Comparison of ENCODE assay signal across 7 cellular contexts in the genomic region with DNA sequence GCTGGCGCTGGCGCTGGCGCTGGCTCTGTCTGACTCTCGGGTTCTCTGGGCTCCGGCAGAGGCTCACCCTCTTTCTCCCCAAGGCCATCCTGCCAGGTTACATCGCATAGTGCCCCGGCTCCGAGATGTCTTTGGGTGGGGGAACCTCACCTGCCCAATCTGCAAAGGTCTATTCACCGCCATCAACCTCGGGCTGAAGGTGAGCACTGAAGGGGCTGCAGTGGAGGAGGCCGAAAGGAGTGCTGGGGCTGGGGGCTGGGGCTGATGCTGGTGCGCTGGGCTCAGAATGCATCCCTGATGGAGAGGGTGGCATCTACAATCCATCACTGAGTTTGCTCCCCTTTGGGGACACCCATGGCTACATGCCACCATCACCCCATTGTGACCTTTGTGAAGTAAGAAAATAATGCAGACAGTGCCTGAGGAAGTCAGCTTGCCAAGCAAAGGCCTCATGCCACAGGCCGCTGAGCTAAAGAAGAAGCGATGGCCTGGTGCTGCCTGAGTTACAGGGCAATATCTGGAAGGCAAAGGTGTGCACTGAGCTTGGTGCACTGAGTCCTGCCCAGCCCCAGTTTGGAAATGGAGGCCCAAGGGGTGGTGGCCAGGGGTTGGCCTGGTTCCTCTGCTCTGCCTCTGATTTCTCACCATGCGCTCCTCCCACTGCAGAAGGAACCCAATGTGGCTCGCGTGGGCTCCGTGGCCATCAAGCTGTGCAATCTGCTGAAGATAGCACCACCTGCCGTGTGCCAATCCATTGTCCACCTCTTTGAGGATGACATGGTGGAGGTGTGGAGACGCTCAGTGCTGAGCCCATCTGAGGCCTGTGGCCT. TPM values are rescaled to one million over a fixed set of nuclear protein-coding genes. Genes with fewer than 3 reads are reported as not detected.
DNase-seq lines count a peak whose midpoint lies in the region; ATAC-seq and TF ChIP-seq lines count a peak whose summit lies in the region.

No MANE protein-coding gene starts in this region.

- no peak for TF ChIP-seq EP300 in stomach (IDR thresholded peaks at IDR 0.05)

- H3K27me3 ChIP-seq in iPS-15b (ENCODE audit: control insufficient read depth, insufficient read depth, low read length): peaks cover 6% of the 10 kb centered on the region
- H3K27me3 ChIP-seq in stomach: no peaks in the 10 kb centered on the region

- intact Hi-C loops in activated CD8-positive, alpha-beta T cell treated with anti-CD3 and anti-CD28 coated beads for 36 hours (cut with micrococcal nuclease): loop anchor here (10.0 kb wide), 1 partner anchor 214 kb away; the partner anchor contains the start of genes ILK and RRP8
- intact Hi-C loops in stomach (cut with DNase I; ENCODE audit: low total_unique reads): no loop called here

- H3K4me1 ChIP-seq in iPS-15b (ENCODE audit: control insufficient read depth, insufficient read depth, low read length): no peaks in the 10 kb centered on the region
- H3K4me1 ChIP-seq in stomach: peaks cover 28 to 50% (median 37%) of the 10 kb centered on the region in 4 donors

- no peaks in the 10 kb centered on the region for H3K36me3 ChIP-seq in iPS-15b (ENCODE audit: control insufficient read depth, insufficient read depth, low read length)
- peaks cover 3 to 29% (median 25%) of the 10 kb centered on the region in 4 donors for H3K36me3 ChIP-seq in stomach

- H3K36me3 Mint-ChIP-seq in HFFc6 (ENCODE audit: low read depth): peaks cover 5% of the 10 kb centered on the region
- peaks cover 7% of the 10 kb centered on the region for H3K36me3 Mint-ChIP-seq in activated CD8-positive, alpha-beta T cell treated with anti-CD3 and anti-CD28 coated beads for 36 hours (ENCODE audit: low read depth)

- peak overlapping the region; percentile 67 for H3K4me3 ChIP-seq in iPS-15b (ENCODE audit: low read depth, low read length)
- H3K4me3 ChIP-seq in stomach: peak overlapping the region; percentile 72 to 84 (median 76)

- peaks cover 47% of the 10 kb centered on the region for H3K4me1 Mint-ChIP-seq in HFFc6 (ENCODE audit: low read depth)
- H3K4me1 Mint-ChIP-seq in activated CD8-positive, alpha-beta T cell treated with anti-CD3 and anti-CD28 coated beads for 36 hours (ENCODE audit: low read depth): peaks cover 37% of the 10 kb centered on the region

- no peaks in the 10 kb centered on the region for H3K9me3 Mint-ChIP-seq in HFFc6
- H3K9me3 Mint-ChIP-seq in activated CD8-positive, alpha-beta T cell treated with anti-CD3 and anti-CD28 coated beads for 36 hours: no peaks in the 10 kb centered on the region

- WGBS in stomach, 5 donors: 36 to 46% (median 37%) methylated on average over 17 to 20 of the region's 20 CpGs

- no peak for DNase-seq in HFFc6
- DNase-seq in activated CD8-positive, alpha-beta T cell treated with anti-CD3 and anti-CD28 coated beads for 36 hours: peak; percentile 32
- no peak for DNase-seq in stomach
- no peak for DNase-seq in HCEC 1CT
- no peak for DNase-seq in SHP77 (lab: John Stamatoyannopoulos, UW)

- H3K4me3 Mint-ChIP-seq in HFFc6: peak overlapping the region; percentile 92
- peak overlapping the region; percentile 79 for H3K4me3 Mint-ChIP-seq in activated CD8-positive, alpha-beta T cell treated with anti-CD3 and anti-CD28 coated beads for 36 hours

- TF ChIP-seq CTCF in HFFc6 (IDR thresholded peaks at IDR 0.05): no peak
- TF ChIP-seq CTCF in activated CD8-positive, alpha-beta T cell treated with anti-CD3 and anti-CD28 coated beads for 36 hours (IDR thresholded peaks at IDR 0.05): no peak
- no peak for TF ChIP-seq CTCF in stomach (IDR thresholded peaks at IDR 0.05)

- H3K27ac Mint-ChIP-seq in HFFc6: peak overlapping the region; percentile 53; the same call in 1 of the 2 replicates
- peak overlapping the region; percentile 64 for H3K27ac Mint-ChIP-seq in activated CD8-positive, alpha-beta T cell treated with anti-CD3 and anti-CD28 coated beads for 36 hours

- H3K9me3 ChIP-seq in iPS-15b (ENCODE audit: control insufficient read depth, insufficient read depth, low read length) (no peaks in the 10 kb centered on the region), stomach (no peaks in the 10 kb centered on the region)

- no peaks in the 10 kb centered on the region for H3K27me3 Mint-ChIP-seq in HFFc6 (ENCODE audit: insufficient read depth)
- H3K27me3 Mint-ChIP-seq in activated CD8-positive, alpha-beta T cell treated with anti-CD3 and anti-CD28 coated beads for 36 hours: no peaks in the 10 kb centered on the region

- no peak for ATAC-seq in activated CD8-positive, alpha-beta T cell treated with anti-CD3 and anti-CD28 coated beads for 36 hours
- ATAC-seq in HG02798 (IDR thresholded peaks at IDR 0.05; ENCODE audit: poor library complexity, unreplicated experiment): no peak

- peak overlapping the region; percentile 87 to 93 (median 87) for H3K27ac ChIP-seq in stomach

- no peak for TF ChIP-seq POLR2A in stomach (IDR thresholded peaks at IDR 0.05)

- CTCF ChIA-PET in activated CD8-positive, alpha-beta T cell treated with anti-CD3 and anti-CD28 coated beads for 36 hours (lab: Charles Lee): interaction anchor here (0.7 to 5.2 kb wide), 5 partner anchors 10 to 53 kb away, joined by 3 to 65 read pairs (median 7); partner anchors contain the start of gene APBB1

- POLR2A ChIA-PET in activated CD8-positive, alpha-beta T cell treated with anti-CD3 and anti-CD28 coated beads for 36 hours (lab: Charles Lee): interaction anchor here (1.0 to 3.5 kb wide), 8 partner anchors 10 to 213 kb away, joined by 3 to 42 read pairs (median 4); partner anchors contain the start of gene APBB1

- H3K9ac ChIP-seq in iPS-15b (ENCODE audit: low read depth, low read length): no peak overlapping the region

RNA-seq across cellular contexts. Expression of gene SMPD1, which starts 0.7 kb away (rescaled TPM):
- 100 to 1,000 TPM; 117 to 145 (median 123) TPM for total RNA-seq in HFFc6 (2021; fragmentation: NEBNext Ultra II Directional; extraction: Animal tissue kit (Norgen Biotek cat#: 25700))
- 10 to 100 TPM; 10.6 to 11.2 TPM for total RNA-seq in activated CD8-positive, alpha-beta T cell treated with anti-CD3 and anti-CD28 coated beads for 36 hours
- 10 to 100 TPM in 3 of 5 donors, 1 to 10 TPM in 2; 7.6 to 66.9 (median 31.4) TPM for total RNA-seq in stomach
- 10 to 100 TPM; 16.0 to 20.2 (median 16.9) TPM for polyA plus RNA-seq in stomach

RNA-seq across cellular contexts. Expression of gene APBB1, which starts 28.0 kb away (rescaled TPM):
- 10 to 100 TPM; 32.3 to 38.7 (median 35.4) TPM for total RNA-seq in HFFc6 (2021; fragmentation: NEBNext Ultra II Directional; extraction: Animal tissue kit (Norgen Biotek cat#: 25700))
- 10 to 100 TPM; 28.1 to 31.1 TPM for total RNA-seq in activated CD8-positive, alpha-beta T cell treated with anti-CD3 and anti-CD28 coated beads for 36 hours
- 10 to 100 TPM; 19.4 to 60.1 (median 26.6) TPM for total RNA-seq in stomach
- 10 to 100 TPM; 18.8 to 22.8 (median 19.5) TPM for polyA plus RNA-seq in stomach

RNA-seq across cellular contexts. Expression of gene HPX, which starts 49.9 kb away (rescaled TPM):
- total RNA-seq in HFFc6 (2021; fragmentation: NEBNext Ultra II Directional; extraction: Animal tissue kit (Norgen Biotek cat#: 25700)): under 1 TPM; 0.29 to 0.76 (median 0.55) TPM
- total RNA-seq in activated CD8-positive, alpha-beta T cell treated with anti-CD3 and anti-CD28 coated beads for 36 hours: not detected
- total RNA-seq in stomach: 10 to 100 TPM in 1 of 5 donors, not detected in 4; 27.2 TPM
- polyA plus RNA-seq in stomach: 1 to 10 TPM in 2 of 3 donors, under 1 TPM in 1; 0.31 to 2.0 (median 1.5) TPM
